In genomic region chr9:35908484-35909125, GRCh38 we compare ENCODE assay signal across 9 cellular contexts. TPM values are rescaled to one million over a fixed set of nuclear protein-coding genes. Genes with fewer than 3 reads are reported as not detected.
DNase-seq lines count a peak whose midpoint lies in the region; ATAC-seq lines count a peak whose summit lies in the region.
"Had no signal": no experiment of that assay in that cellular context is flagged by ENCODE, and none has a peak within 500 bp of the region (broad histone marks: within the 10 kb centered on the region; RNA-seq: fewer than 3 reads in every experiment).

No MANE protein-coding gene starts in this region.

- ATAC-seq in GM21360 (IDR thresholded peaks at IDR 0.05; ENCODE audit: unreplicated experiment), result no peak

- DNase-seq in DMS 273 (lab: John Stamatoyannopoulos, UW; ENCODE audit: unreplicated experiment), result peak; percentile 77
- no peak for DNase-seq in DMS 273 treated with DMSO at 0.1 percent for 48 hours (lab: John Stamatoyannopoulos, UW)
- peak; percentile 60 for DNase-seq in islet precursor cell
- DNase-seq in substantia nigra (lab: John Stamatoyannopoulos, UW), result peak in 2 of 49 donors; percentile 46 to 55
- DNase-seq in globus pallidus (ENCODE audit: low spot score), result no peak
- DNase-seq in activated T-cell treated with anti-CD3 and anti-CD28 coated beads for 4 hours, result no peak

- 31 to 74% (median 49%) methylated on average over 9 of the region's 9 CpGs for WGBS in adipose tissue, 3 donors

- peak overlapping the region; percentile 57 for H3K27ac ChIP-seq in adipose tissue (ENCODE audit: low read depth, low read length)
- H3K27ac ChIP-seq in substantia nigra (ENCODE audit: low read depth, low read length, poor library complexity, severe bottlenecking), result peak overlapping the region; percentile 51
- H3K27ac ChIP-seq: 22Rv1 had no signal

RNA-seq across cellular contexts. Expression of gene SPAAR, which starts 0.7 kb away (rescaled TPM):
- 10 to 100 TPM in 2 of 3 donors, 1 to 10 TPM in 1; 1.5 to 16.9 (median 14.6) TPM for polyA plus RNA-seq in adipose tissue

RNA-seq across cellular contexts. Expression of gene HRCT1, which starts 2.6 kb away (rescaled TPM):
- 1 to 10 TPM; 3.6 to 9.4 (median 4.1) TPM for polyA plus RNA-seq in adipose tissue

RNA-seq across cellular contexts. Expression of gene OR13J1, which starts 38.4 kb away (rescaled TPM):
- not detected for polyA plus RNA-seq in adipose tissue

RNA-seq across cellular contexts. Expression of gene OR2S2, which starts 49.3 kb away (rescaled TPM):
- polyA plus RNA-seq in adipose tissue, result not detected

Comparison
In these comparisons a context has a peak if more than half of its experiments do, and no peak if none do; other contexts are left out.
1. DNase-seq: peak in DMS 273 (single experiment) and islet precursor cell (single experiment); none in DMS 273 treated with DMSO at 0.1 percent for 48 hours (single experiment), globus pallidus (single experiment) and activated T-cell treated with anti-CD3 and anti-CD28 coated beads for 4 hours (single experiment).